16 cellular contexts compared by ENCODE assay signal in the genomic region with DNA sequence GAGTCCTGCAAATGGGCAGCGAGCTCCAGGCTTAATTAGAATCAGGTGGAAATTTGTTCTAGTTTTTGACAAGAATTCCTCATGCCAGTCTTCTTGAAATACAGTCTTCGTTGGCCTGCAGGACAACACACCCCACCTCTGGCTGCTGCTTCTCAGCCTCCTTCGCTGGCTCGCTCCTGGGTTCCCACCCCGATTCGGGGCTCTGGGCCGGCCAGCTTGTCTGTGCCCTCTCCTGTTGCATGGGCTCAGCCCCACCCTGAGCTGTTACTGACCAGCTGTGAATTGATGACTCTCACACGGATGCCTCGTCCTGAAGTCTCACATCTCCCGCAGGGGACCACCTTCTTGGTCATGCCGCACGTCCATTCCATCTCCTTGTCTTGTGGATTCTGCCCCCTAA. TPM values are rescaled to one million over a fixed set of nuclear protein-coding genes. Genes with fewer than 3 reads are reported as not detected.
DNase-seq lines count a peak whose midpoint lies in the region; TF ChIP-seq lines count a peak whose summit lies in the region.
"Had no signal": no experiment of that assay in that cellular context is flagged by ENCODE, and none has a peak within 500 bp of the region (broad histone marks: within the 10 kb centered on the region; RNA-seq: fewer than 3 reads in every experiment).

No MANE protein-coding gene starts in this region.

- H3K27me3 Mint-ChIP-seq in CD14-positive monocyte (ENCODE audit: low read depth in 3 of 3): peaks cover 11 to 16% (median 12%) of the 10 kb centered on the region in 3 donors
- peaks cover 15% of the 10 kb centered on the region for H3K27me3 Mint-ChIP-seq in glutamatergic neuron (ENCODE audit: unreplicated experiment)
- peaks cover 25% of the 10 kb centered on the region for H3K27me3 Mint-ChIP-seq in Caco-2 (ENCODE audit: insufficient read depth, unreplicated experiment)
- H3K27me3 Mint-ChIP-seq in immature natural killer cell (ENCODE audit: low read depth in 3 of 3): peaks cover 0 to 5% (median 3%) of the 10 kb centered on the region in 3 donors

- 85 to 88% methylated on average over 12 of the region's 12 CpGs for WGBS in sigmoid colon, 2 donors

- no peak overlapping the region for H3K27ac ChIP-seq in sigmoid colon
- H3K27ac ChIP-seq: 22Rv1 had no signal

- H3K36me3 Mint-ChIP-seq in CD14-positive monocyte: no peaks in the 10 kb centered on the region
- H3K36me3 Mint-ChIP-seq in glutamatergic neuron (ENCODE audit: unreplicated experiment): peaks cover 5% of the 10 kb centered on the region
- no peaks in the 10 kb centered on the region for H3K36me3 Mint-ChIP-seq in Caco-2 (ENCODE audit: insufficient read depth, unreplicated experiment)
- peaks cover 0 to 6% (median 3%) of the 10 kb centered on the region in 3 donors for H3K36me3 Mint-ChIP-seq in immature natural killer cell

- H3K4me3 Mint-ChIP-seq in CD14-positive monocyte: no peak overlapping the region
- no peak overlapping the region for H3K4me3 Mint-ChIP-seq in glutamatergic neuron (ENCODE audit: unreplicated experiment)
- H3K4me3 Mint-ChIP-seq in Caco-2 (ENCODE audit: unreplicated experiment): no peak overlapping the region
- H3K4me3 Mint-ChIP-seq in immature natural killer cell: no peak overlapping the region
- H3K4me3 Mint-ChIP-seq: CD8-positive, alpha-beta memory T cell; GM23338; IgD-negative memory B cell had no signal

- H3K9me3 ChIP-seq in sigmoid colon (peaks cover 0 to 5% (median 0%) of the 10 kb centered on the region in 4 donors), Caco-2 (peaks cover 11% of the 10 kb centered on the region; the same call in 1 of the 2 replicates)

- H3K4me3 ChIP-seq in sigmoid colon (no peak overlapping the region), Caco-2 (ENCODE audit: low read depth, low read length) (no peak overlapping the region)
- H3K4me3 ChIP-seq: GM12878, GM23338 had no signal

- POLR2A ChIA-PET in Caco-2 (lab: Charles Lee): no interaction called here

- H3K27me3 ChIP-seq in sigmoid colon: no peaks in the 10 kb centered on the region
- H3K27me3 ChIP-seq in Caco-2 (replicated peaks; ENCODE audit: control insufficient read depth, insufficient read depth, low read length): no peaks in the 10 kb centered on the region; the same call in none of the 2 replicates

- H3K9me3 Mint-ChIP-seq in CD14-positive monocyte: peaks cover 0 to 8% (median 4%) of the 10 kb centered on the region in 7 donors
- peaks cover 5% of the 10 kb centered on the region for H3K9me3 Mint-ChIP-seq in glutamatergic neuron (ENCODE audit: unreplicated experiment)
- H3K9me3 Mint-ChIP-seq in Caco-2 (ENCODE audit: unreplicated experiment): peaks cover 20% of the 10 kb centered on the region
- peaks cover 0 to 5% (median 1%) of the 10 kb centered on the region in 6 donors for H3K9me3 Mint-ChIP-seq in immature natural killer cell

- no peak overlapping the region for H3K27ac Mint-ChIP-seq in CD14-positive monocyte
- no peak overlapping the region for H3K27ac Mint-ChIP-seq in glutamatergic neuron (ENCODE audit: unreplicated experiment)
- no peak overlapping the region for H3K27ac Mint-ChIP-seq in Caco-2 (ENCODE audit: unreplicated experiment)
- peak overlapping the region in 1 of 6 donors; percentile 17 for H3K27ac Mint-ChIP-seq in immature natural killer cell
- H3K27ac Mint-ChIP-seq: CD8-positive, alpha-beta memory T cell; GM23338; IgD-negative memory B cell had no signal

- H3K4me1 ChIP-seq in sigmoid colon (no peaks in the 10 kb centered on the region), Caco-2 (no peaks in the 10 kb centered on the region)

- intact Hi-C loops in CD14-positive monocyte (cut with micrococcal nuclease): no loop called here
- intact Hi-C loops in sigmoid colon (cut with DNase I): no loop called here
- intact Hi-C loops in Caco-2 (cut with micrococcal nuclease; ENCODE audit: unreplicated experiment): no loop called here

- no TSS peak for BruUV-seq in Caco-2 (replicated peaks; lab: Mats Ljungman, UMichigan)

- CTCF ChIA-PET in Caco-2 (lab: Charles Lee): no interaction called here

- TF ChIP-seq EP300 in sigmoid colon (IDR thresholded peaks at IDR 0.05): no peak

- no peak for TF ChIP-seq POLR2A in sigmoid colon (IDR thresholded peaks at IDR 0.05)

- TF ChIP-seq CTCF in CD14-positive monocyte (IDR thresholded peaks at IDR 0.05) (no peak), glutamatergic neuron (IDR thresholded peaks at IDR 0.05; ENCODE audit: partially characterized antibody, unreplicated experiment) (no peak), sigmoid colon (IDR thresholded peaks at IDR 0.05) (no peak), Caco-2 (IDR thresholded peaks at IDR 0.05; ENCODE audit: insufficient read depth in 1 of 2, low read depth in 1 of 2, low read length in 1 of 2, severe bottlenecking in 1 of 2, unreplicated experiment in 1 of 2) (no peak)

- H3K4me1 Mint-ChIP-seq in CD14-positive monocyte (no peaks in the 10 kb centered on the region), glutamatergic neuron (ENCODE audit: low read depth, unreplicated experiment) (no peaks in the 10 kb centered on the region), Caco-2 (ENCODE audit: low read depth, unreplicated experiment) (no peaks in the 10 kb centered on the region), immature natural killer cell (no peaks in the 10 kb centered on the region)
- H3K4me1 Mint-ChIP-seq: CD8-positive, alpha-beta memory T cell; GM23338; IgD-negative memory B cell had no signal

- H3K36me3 ChIP-seq in sigmoid colon: no peaks in the 10 kb centered on the region
- no peaks in the 10 kb centered on the region for H3K36me3 ChIP-seq in Caco-2 (ENCODE audit: control insufficient read depth, insufficient read depth, low read length)

- DNase-seq in activated CD8-positive, alpha-beta memory T cell treated with anti-CD3 and anti-CD28 coated beads, Interleukin-2, amount 50 U/mL, for 4 hours: peak; percentile 2
- no peak for DNase-seq in activated CD8-positive, alpha-beta memory T cell treated with anti-CD3 and anti-CD28 coated beads for 24 hours
- DNase-seq in CD14-positive monocyte (ENCODE audit: low spot score): peak; percentile 16
- peak; percentile 3 for DNase-seq in glutamatergic neuron
- peak; percentile 55 for DNase-seq in sigmoid colon
- no peak for DNase-seq in COLO668 (lab: John Stamatoyannopoulos, UW; ENCODE audit: unreplicated experiment)
- no peak for DNase-seq in Caco-2
- no peak for DNase-seq in immature natural killer cell
- DNase-seq: Calu3; CD8-positive, alpha-beta memory T cell; DMS 273 treated with DMSO at 0.1 percent for 48 hours; H7 had no signal

RNA-seq across cellular contexts. Expression of a gene that starts 21.0 kb away (rescaled TPM):
- polyA plus RNA-seq in CD14-positive monocyte: not detected
- total RNA-seq in glutamatergic neuron (ENCODE audit: unreplicated experiment): 2.3 TPM
- total RNA-seq in sigmoid colon: under 1 TPM in 2 of 4 donors, not detected in 2; under 0.01 to 0.28 TPM
- under 1 TPM in 1 of 3 donors, not detected in 2; 0.10 TPM for polyA plus RNA-seq in sigmoid colon
- 0.09 and 0.12 TPM in 2 replicates for total RNA-seq in Caco-2 (2022)
- under 1 TPM in 1 of 3 donors, not detected in 2; 0.14 TPM for polyA plus RNA-seq in immature natural killer cell
- total RNA-seq: Calu3; CD8-positive, alpha-beta memory T cell; GM12878 had no signal
- polyA plus RNA-seq: IgD-negative memory B cell had no signal

Comparison
In these comparisons a context has a peak if more than half of its experiments do, and no peak if none do; other contexts are left out.
1. DNase-seq: peak in activated CD8-positive, alpha-beta memory T cell treated with anti-CD3 and anti-CD28 coated beads, Interleukin-2, amount 50 U/mL, for 4 hours (single experiment), CD14-positive monocyte (single experiment), glutamatergic neuron (single experiment) and sigmoid colon (single experiment); none in activated CD8-positive, alpha-beta memory T cell treated with anti-CD3 and anti-CD28 coated beads for 24 hours (single experiment), COLO668 (single experiment), Caco-2 (0 of 2) and immature natural killer cell (0 of 3).